17 cellular contexts compared by ENCODE assay signal in genomic region chr11:46642627-46643335, GRCh38.
"Had no signal": no experiment of that assay in that cellular context is flagged by ENCODE, and none has a peak within 500 bp of the region (broad histone marks: within the 10 kb centered on the region; RNA-seq: fewer than 3 reads in every experiment).

No MANE protein-coding gene starts in this region.

- H3K4me3 ChIP-seq: lung, spleen, suprapubic skin, upper lobe of right lung had no signal

- H3K4me3 Mint-ChIP-seq: activated CD8-positive, alpha-beta memory T cell treated with anti-CD3 and anti-CD28 coated beads, Interleukin-2, amount 10 ng/mL, durations not matched to agents 7 days and 5 days; activated naive CD4-positive, alpha-beta T cell treated with anti-CD3 and anti-CD28 coated beads for 36 hours; activated T-cell treated with anti-CD3 and anti-CD28 coated beads, Interleukin-2, amount 50 U/mL, for 72 hours; brain; endodermal cell; nephron had no signal

- H3K27me3 Mint-ChIP-seq: activated CD8-positive, alpha-beta memory T cell treated with anti-CD3 and anti-CD28 coated beads, Interleukin-2, amount 10 ng/mL, durations not matched to agents 7 days and 5 days; brain had no signal

- H3K4me1 Mint-ChIP-seq: brain, endodermal cell, nephron had no signal

- ATAC-seq: activated CD8-positive, alpha-beta memory T cell treated with anti-CD3 and anti-CD28 coated beads, Interleukin-2, amount 10 ng/mL, durations not matched to agents 7 days and 5 days; activated T-cell treated with anti-CD3 and anti-CD28 coated beads, Interleukin-2, amount 50 U/mL, for 72 hours; left colon; sciatic nerve; upper lobe of right lung had no signal

- H3K9me3 ChIP-seq: spleen, suprapubic skin, upper lobe of right lung had no signal

- H3K27ac Mint-ChIP-seq: activated CD8-positive, alpha-beta memory T cell treated with anti-CD3 and anti-CD28 coated beads, Interleukin-2, amount 10 ng/mL, durations not matched to agents 7 days and 5 days; activated naive CD4-positive, alpha-beta T cell treated with anti-CD3 and anti-CD28 coated beads for 36 hours; brain; endodermal cell had no signal

- H3K4me1 ChIP-seq: upper lobe of right lung had no signal

- DNase-seq: activated CD8-positive, alpha-beta memory T cell treated with anti-CD3 and anti-CD28 coated beads, Interleukin-2, amount 10 ng/mL, durations not matched to agents 7 days and 5 days; activated naive CD4-positive, alpha-beta T cell treated with anti-CD3 and anti-CD28 coated beads for 36 hours; activated T-cell treated with anti-CD3 and anti-CD28 coated beads, Interleukin-2, amount 50 U/mL, for 72 hours; amygdala; dermis blood vessel endothelial cell; endodermal cell; left colon; spleen; stimulated activated CD4-positive, alpha-beta T cell treated with anti-CD3 and anti-CD28 coated beads, Interleukin-1b, Interleukin-23, amount 100 ng/mL, for 48 hours; stimulated activated naive CD4-positive, alpha-beta T cell; T-helper 2 cell; upper lobe of right lung had no signal

- H3K27ac ChIP-seq: spleen, suprapubic skin, upper lobe of right lung had no signal

- H3K27me3 ChIP-seq: spleen, suprapubic skin, upper lobe of right lung had no signal
